ENCODE assay signal across 8 cellular contexts in the genomic region with DNA sequence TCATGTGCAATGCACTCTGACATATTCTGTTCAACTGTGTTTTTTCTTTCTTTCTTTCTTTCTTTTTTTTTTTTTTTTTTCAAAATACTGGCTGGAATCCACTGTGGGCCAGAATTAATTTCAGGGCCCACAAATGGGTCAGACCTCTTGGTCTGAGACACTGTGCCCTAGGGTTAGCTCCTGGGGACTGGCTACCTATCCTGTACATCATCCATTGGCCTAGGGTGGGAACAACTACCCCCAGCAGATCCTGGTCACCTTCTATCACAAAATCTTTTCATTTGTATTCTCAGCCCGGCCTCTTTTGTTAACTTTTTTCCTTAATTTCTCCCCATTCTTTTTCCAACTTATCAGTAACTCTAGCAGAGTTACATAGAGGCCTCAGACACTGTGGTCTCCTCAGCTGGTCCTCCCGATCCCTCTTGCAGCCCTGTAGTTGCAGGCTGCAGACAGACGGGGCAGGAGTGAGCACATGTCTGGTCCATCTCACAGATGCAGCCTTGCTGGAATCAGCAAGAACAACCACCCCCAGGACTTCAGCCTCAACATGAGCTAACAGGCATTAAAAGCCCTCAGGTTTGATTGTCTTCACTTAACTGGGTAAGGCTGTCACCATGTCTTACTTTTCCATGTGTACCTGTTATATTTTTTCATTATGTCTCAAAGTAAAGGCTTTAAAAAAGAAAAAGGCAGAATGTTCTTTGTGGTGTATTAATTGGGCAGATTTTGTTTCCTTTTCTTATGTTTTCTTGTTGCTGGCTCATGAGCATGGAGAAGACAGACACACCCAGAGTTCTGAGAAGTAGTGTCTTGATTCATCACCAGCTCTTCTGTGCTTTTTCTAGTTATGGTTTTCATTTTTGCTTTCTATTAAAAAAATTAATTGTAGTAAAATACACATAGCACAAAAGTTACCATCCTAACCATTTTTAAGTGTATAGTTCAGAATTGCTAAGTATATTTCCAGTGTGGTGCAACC. TPM values are rescaled to one million over a fixed set of nuclear protein-coding genes. Genes with fewer than 3 reads are reported as not detected.
A peak's percentile ranks its signal among the peaks of the same experiment; 100 is the strongest.
DNase-seq lines count a peak whose midpoint lies in the region; ATAC-seq lines count a peak whose summit lies in the region.

No MANE protein-coding gene starts in this region.

- no peaks in the 10 kb centered on the region for H3K27me3 Mint-ChIP-seq in stimulated activated naive CD8-positive, alpha-beta T cell treated with anti-CD3 and anti-CD28 coated beads, Interleukin-15, amount 100 ng/mL, for 72 hours

- no peaks in the 10 kb centered on the region for H3K4me1 ChIP-seq in mesenchymal stem cell (ENCODE audit: control insufficient read depth, insufficient read depth, low read depth, low read length)

- H2BK12ac ChIP-seq in mesenchymal stem cell (ENCODE audit: low read length in 2 of 2) = peak overlapping the region in 1 of 2 experiments; percentile 21

- H3K14ac ChIP-seq in mesenchymal stem cell (ENCODE audit: low read length in 2 of 2) = no peak overlapping the region

- WGBS in mesenchymal stem cell = 38% methylated on average over 3 of the region's 3 CpGs

- H4K91ac ChIP-seq in mesenchymal stem cell (ENCODE audit: low read length) = no peak overlapping the region

- no peak overlapping the region for H2BK120ac ChIP-seq in mesenchymal stem cell (ENCODE audit: low read depth, low read length)

- H4K8ac ChIP-seq in mesenchymal stem cell (ENCODE audit: low read length) = no peak overlapping the region

- H3K27ac ChIP-seq in mesenchymal stem cell (ENCODE audit: low read length, poor library complexity, severe bottlenecking) = no peak overlapping the region

- no peak overlapping the region for H3K4me3 ChIP-seq in mesenchymal stem cell (ENCODE audit: insufficient read depth in 1 of 2, low read depth in 1 of 2, low read length in 2 of 2)

- H3K36me3 ChIP-seq in mesenchymal stem cell (ENCODE audit: control insufficient read depth in 1 of 2, insufficient read depth in 2 of 2, low read depth in 1 of 2, low read length in 2 of 2) = no peaks in the 10 kb centered on the region

- H3K9me3 Mint-ChIP-seq in stimulated activated naive CD8-positive, alpha-beta T cell treated with anti-CD3 and anti-CD28 coated beads, Interleukin-15, amount 100 ng/mL, for 72 hours = no peaks in the 10 kb centered on the region

- peak; percentile 92 for ATAC-seq in GM18499 (IDR thresholded peaks at IDR 0.05; ENCODE audit: insufficient read depth, unreplicated experiment)
- ATAC-seq in HG02840 (IDR thresholded peaks at IDR 0.05; ENCODE audit: low FRiP score, unreplicated experiment) = peak; percentile 94
- ATAC-seq in stimulated activated naive CD8-positive, alpha-beta T cell treated with anti-CD3 and anti-CD28 coated beads, Interleukin-15, amount 100 ng/mL, for 72 hours = peak; percentile 92

- no peaks in the 10 kb centered on the region for H3K27me3 ChIP-seq in mesenchymal stem cell (ENCODE audit: control insufficient read depth in 1 of 2, insufficient read depth in 1 of 2, low read length in 2 of 2)

- peaks cover 39% of the 10 kb centered on the region for H3K4me1 Mint-ChIP-seq in stimulated activated naive CD8-positive, alpha-beta T cell treated with anti-CD3 and anti-CD28 coated beads, Interleukin-15, amount 100 ng/mL, for 72 hours

- H3K79me1 ChIP-seq in mesenchymal stem cell (replicated peaks; ENCODE audit: low read length, poor library complexity, severe bottlenecking) = no peaks in the 10 kb centered on the region

- H3K4ac ChIP-seq in mesenchymal stem cell (ENCODE audit: low read depth in 1 of 2, low read length in 2 of 2) = no peak overlapping the region

- H3K23ac ChIP-seq in mesenchymal stem cell (ENCODE audit: low read length in 2 of 2) = no peak overlapping the region

- no peaks in the 10 kb centered on the region for H3K9me3 ChIP-seq in mesenchymal stem cell (ENCODE audit: control insufficient read depth, low read length)

- no peak overlapping the region for H2AK5ac ChIP-seq in mesenchymal stem cell (ENCODE audit: low read length, severe bottlenecking)

- no peak overlapping the region for H2AFZ ChIP-seq in mesenchymal stem cell (ENCODE audit: low read depth, low read length)

- H3K27ac Mint-ChIP-seq in stimulated activated naive CD8-positive, alpha-beta T cell treated with anti-CD3 and anti-CD28 coated beads, Interleukin-15, amount 100 ng/mL, for 72 hours = peak overlapping the region in 1 of 2 donors; percentile 53

- no peak overlapping the region for H3K4me2 ChIP-seq in mesenchymal stem cell (ENCODE audit: low read length, poor library complexity, severe bottlenecking)

- H2BK5ac ChIP-seq in mesenchymal stem cell (ENCODE audit: low read depth, low read length, poor library complexity, severe bottlenecking) = no peak overlapping the region

- H3K18ac ChIP-seq in mesenchymal stem cell (ENCODE audit: low read depth in 1 of 2, low read length in 2 of 2) = peak overlapping the region in 1 of 2 experiments; percentile 64

- H3K9ac ChIP-seq in mesenchymal stem cell (ENCODE audit: low read length) = peak overlapping the region; percentile 9

- peak overlapping the region; percentile 22 to 39 for H3K4me3 Mint-ChIP-seq in stimulated activated naive CD8-positive, alpha-beta T cell treated with anti-CD3 and anti-CD28 coated beads, Interleukin-15, amount 100 ng/mL, for 72 hours

- no peak overlapping the region for H2BK15ac ChIP-seq in mesenchymal stem cell (ENCODE audit: low read depth, poor library complexity, severe bottlenecking)

- DNase-seq in A172 (ENCODE audit: low spot score) (peak; percentile 46), NCI-H146 (lab: John Stamatoyannopoulos, UW) (peak; percentile 81), dermis microvascular lymphatic vessel endothelial cell (ENCODE audit: low read depth in 2 of 2) (peak; percentile 37 to 69), mesenchymal stem cell (peak; percentile 69)
- DNase-seq in activated CD4-positive, CD25-positive, alpha-beta regulatory T cell treated with anti-CD3 and anti-CD28 coated beads, Interleukin-2, amount 50 U/mL, for 72 hours = peak; percentile 59
- DNase-seq in stimulated activated naive CD8-positive, alpha-beta T cell treated with anti-CD3 and anti-CD28 coated beads, Interleukin-15, amount 100 ng/mL, for 72 hours = peak; percentile 55 to 64

RNA-seq across cellular contexts. Expression of a gene that starts 41.2 kb away (rescaled TPM):
- 0.17 and 0.22 TPM in 2 replicates for total RNA-seq in A172 (2014; rRNA removed; shearing (Covaris generic))
- 0.51 TPM in 2 replicates for total RNA-seq in dermis microvascular lymphatic vessel endothelial cell
- polyA plus RNA-seq in mesenchymal stem cell (2013, experiment 1 of 2) = 0.55 TPM
- 0.67 TPM for polyA plus RNA-seq in mesenchymal stem cell (2013, experiment 2 of 2)
